ENCODE assay signal across 8 cellular contexts in the genomic region with DNA sequence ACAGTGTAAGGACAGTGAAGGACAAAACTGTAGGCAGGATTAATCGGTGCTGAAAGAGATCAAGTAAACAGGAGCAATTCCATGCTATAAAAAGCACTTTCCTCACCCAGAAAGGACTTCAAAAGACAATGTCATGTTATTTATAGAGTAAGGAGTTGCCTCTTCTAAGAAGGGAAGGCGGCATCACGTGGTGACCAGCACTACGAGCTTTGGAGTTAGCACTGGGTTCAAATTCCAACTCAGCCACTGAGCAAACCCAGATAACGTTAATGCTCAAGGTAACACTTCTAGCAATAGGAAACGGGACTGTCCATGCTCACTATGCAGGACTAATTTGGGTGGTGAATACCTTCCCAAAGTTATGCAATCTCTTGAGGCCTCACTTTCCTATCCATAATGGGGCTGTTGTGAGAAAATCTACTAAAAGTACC. TPM values are rescaled to one million over a fixed set of nuclear protein-coding genes. Genes with fewer than 3 reads are reported as not detected.
DNase-seq lines count a peak whose midpoint lies in the region; ATAC-seq and TF ChIP-seq lines count a peak whose summit lies in the region.

No MANE protein-coding gene starts in this region.

- H4K20me1 ChIP-seq in smooth muscle cell (ENCODE audit: low read depth), result peaks cover 14% of the 10 kb centered on the region

- H3K79me2 ChIP-seq in smooth muscle cell (ENCODE audit: low read depth), result peaks cover 27% of the 10 kb centered on the region

- no peak for ATAC-seq in activated T-helper 17 cell treated with anti-CD3 and anti-CD28 coated beads, Interleukin-2, amount 50 U/mL, for 72 hours (replicated peaks)
- no peak for ATAC-seq in GM18498 (IDR thresholded peaks at IDR 0.05; ENCODE audit: unreplicated experiment)

- TF ChIP-seq CTCF in WERI-Rb-1 (IDR thresholded peaks at IDR 0.05; ENCODE audit: low read depth, low read length) (no peak), smooth muscle cell (IDR thresholded peaks at IDR 0.05; ENCODE audit: borderline replicate concordance, insufficient read depth, poor library complexity, severe bottlenecking) (no peak)

- H3K27ac Mint-ChIP-seq in activated T-helper 17 cell treated with anti-CD3 and anti-CD28 coated beads, Interleukin-2, amount 50 U/mL, for 72 hours, result no peak overlapping the region

- peaks cover 15% of the 10 kb centered on the region for H3K4me1 ChIP-seq in HUES6 (ENCODE audit: control insufficient read depth, insufficient read depth, low read length)
- H3K4me1 ChIP-seq in iPS DF 6.9 (ENCODE audit: control insufficient read depth, insufficient read depth, low read length), result no peaks in the 10 kb centered on the region; the same call in 1 of the 2 replicates
- peaks cover 17% of the 10 kb centered on the region for H3K4me1 ChIP-seq in smooth muscle cell (ENCODE audit: low read depth)

- no peaks in the 10 kb centered on the region for H3K36me3 ChIP-seq in HUES6 (ENCODE audit: control insufficient read depth, insufficient read depth, low read length)
- H3K36me3 ChIP-seq in WERI-Rb-1, result 0 out of 2 replicates have a peak, but pooled peaks cover 3% of the 10 kb centered on the region
- no peaks in the 10 kb centered on the region for H3K36me3 ChIP-seq in iPS DF 6.9 (ENCODE audit: control insufficient read depth, insufficient read depth, low read length)
- H3K36me3 ChIP-seq in smooth muscle cell (ENCODE audit: low read depth), result no peaks in the 10 kb centered on the region

- H3K27me3 ChIP-seq in HUES6 (ENCODE audit: control insufficient read depth, insufficient read depth, low read length) (no peaks in the 10 kb centered on the region), WERI-Rb-1 (ENCODE audit: insufficient read depth, low read depth, severe bottlenecking) (no peaks in the 10 kb centered on the region), iPS DF 6.9 (ENCODE audit: control insufficient read depth, insufficient read depth, low read length) (no peaks in the 10 kb centered on the region), smooth muscle cell (ENCODE audit: low read depth) (no peaks in the 10 kb centered on the region)

- H3K36me3 Mint-ChIP-seq in activated T-helper 17 cell treated with anti-CD3 and anti-CD28 coated beads, Interleukin-2, amount 50 U/mL, for 72 hours (ENCODE audit: low read depth), result no peaks in the 10 kb centered on the region

- peak overlapping the region; percentile 77 for H3K9ac ChIP-seq in HUES6 (ENCODE audit: low read length)
- no peak overlapping the region for H3K9ac ChIP-seq in smooth muscle cell (ENCODE audit: low read depth)

- peaks cover 14% of the 10 kb centered on the region for H3F3A ChIP-seq in smooth muscle cell (ENCODE audit: low read depth)

- H3K27me3 Mint-ChIP-seq in activated T-helper 17 cell treated with anti-CD3 and anti-CD28 coated beads, Interleukin-2, amount 50 U/mL, for 72 hours, result peaks cover 6% of the 10 kb centered on the region

- no peak overlapping the region for H3K4me3 Mint-ChIP-seq in activated T-helper 17 cell treated with anti-CD3 and anti-CD28 coated beads, Interleukin-2, amount 50 U/mL, for 72 hours

- H3K4me2 ChIP-seq in smooth muscle cell, result peak overlapping the region; percentile 81

- no peak for DNase-seq in WERI-Rb-1
- no peak for DNase-seq in iPS DF 6.9 (ENCODE audit: low read depth, low spot score)
- DNase-seq in smooth muscle cell (lab: John Stamatoyannopoulos, UW; ENCODE audit: unreplicated experiment), result no peak
- no peak for DNase-seq in DMS114 treated with DMSO at 0.1 percent for 48 hours (lab: John Stamatoyannopoulos, UW; ENCODE audit: unreplicated experiment)
- no peak for DNase-seq in NCI-H2171 treated with DMSO at 0.1 percent for 48 hours (lab: John Stamatoyannopoulos, UW)

- no peaks in the 10 kb centered on the region; the same call in 1 of the 2 replicates for H3K9me3 ChIP-seq in HUES6 (ENCODE audit: control insufficient read depth, insufficient read depth, low read depth, low read length)
- H3K9me3 ChIP-seq in WERI-Rb-1 (ENCODE audit: severe bottlenecking), result no peaks in the 10 kb centered on the region
- H3K9me3 ChIP-seq in iPS DF 6.9 (ENCODE audit: control insufficient read depth, insufficient read depth, low read length), result no peaks in the 10 kb centered on the region
- H3K9me3 ChIP-seq in smooth muscle cell (replicated peaks; ENCODE audit: low read depth), result no peaks in the 10 kb centered on the region

- no peaks in the 10 kb centered on the region for H3K9me3 Mint-ChIP-seq in activated T-helper 17 cell treated with anti-CD3 and anti-CD28 coated beads, Interleukin-2, amount 50 U/mL, for 72 hours

- H2AFZ ChIP-seq in smooth muscle cell (ENCODE audit: low read depth), result peak overlapping the region; percentile 32

- no CpG with 5 or more reads among the region's 6 CpGs for WGBS in iPS DF 6.9 (ENCODE audit: insufficient coverage, insufficient read length)
- WGBS in smooth muscle cell (ENCODE audit: low lambda C conversion rate), result 36% methylated on average over 6 of the region's 6 CpGs

- H3K4me1 Mint-ChIP-seq in activated T-helper 17 cell treated with anti-CD3 and anti-CD28 coated beads, Interleukin-2, amount 50 U/mL, for 72 hours, result peaks cover 5% of the 10 kb centered on the region

- peak overlapping the region; percentile 76; the same call in 1 of the 2 replicates for H3K27ac ChIP-seq in HUES6 (ENCODE audit: low read depth, low read length)
- peak overlapping the region; percentile 89 for H3K27ac ChIP-seq in WERI-Rb-1
- no peak overlapping the region for H3K27ac ChIP-seq in iPS DF 6.9 (ENCODE audit: low read length)
- peak overlapping the region; percentile 85 for H3K27ac ChIP-seq in smooth muscle cell (ENCODE audit: low read depth)

- H3K4me3 ChIP-seq in HUES6 (ENCODE audit: low read depth, low read length) (peak overlapping the region; percentile 91), WERI-Rb-1 (ENCODE audit: low read depth, low read length) (peak overlapping the region; percentile 94), iPS DF 6.9 (ENCODE audit: low read length) (peak overlapping the region; percentile 78; the same call in 1 of the 2 replicates), smooth muscle cell (peak overlapping the region; percentile 86)

RNA-seq across cellular contexts. Expression of gene PANK1, which starts 0.7 kb away (rescaled TPM):
- 13.0 and 14.1 TPM in 2 replicates for total RNA-seq in smooth muscle cell
- 7.3 and 8.6 TPM in 2 replicates for polyA plus RNA-seq in smooth muscle cell
- total RNA-seq in activated T-helper 17 cell treated with anti-CD3 and anti-CD28 coated beads, Interleukin-2, amount 50 U/mL, for 72 hours, result 1 to 10 TPM; 3.6 to 4.2 TPM

RNA-seq across cellular contexts. Expression of gene KIF20B, which starts 55.6 kb away (rescaled TPM):
- total RNA-seq in smooth muscle cell, result 6.0 and 9.1 TPM in 2 replicates
- polyA plus RNA-seq in smooth muscle cell, result 4.5 and 4.8 TPM in 2 replicates
- total RNA-seq in activated T-helper 17 cell treated with anti-CD3 and anti-CD28 coated beads, Interleukin-2, amount 50 U/mL, for 72 hours, result 10 to 100 TPM; 49.2 to 80.3 TPM
